Comparison of ENCODE assay signal across 1 cellular context in the genomic region with DNA sequence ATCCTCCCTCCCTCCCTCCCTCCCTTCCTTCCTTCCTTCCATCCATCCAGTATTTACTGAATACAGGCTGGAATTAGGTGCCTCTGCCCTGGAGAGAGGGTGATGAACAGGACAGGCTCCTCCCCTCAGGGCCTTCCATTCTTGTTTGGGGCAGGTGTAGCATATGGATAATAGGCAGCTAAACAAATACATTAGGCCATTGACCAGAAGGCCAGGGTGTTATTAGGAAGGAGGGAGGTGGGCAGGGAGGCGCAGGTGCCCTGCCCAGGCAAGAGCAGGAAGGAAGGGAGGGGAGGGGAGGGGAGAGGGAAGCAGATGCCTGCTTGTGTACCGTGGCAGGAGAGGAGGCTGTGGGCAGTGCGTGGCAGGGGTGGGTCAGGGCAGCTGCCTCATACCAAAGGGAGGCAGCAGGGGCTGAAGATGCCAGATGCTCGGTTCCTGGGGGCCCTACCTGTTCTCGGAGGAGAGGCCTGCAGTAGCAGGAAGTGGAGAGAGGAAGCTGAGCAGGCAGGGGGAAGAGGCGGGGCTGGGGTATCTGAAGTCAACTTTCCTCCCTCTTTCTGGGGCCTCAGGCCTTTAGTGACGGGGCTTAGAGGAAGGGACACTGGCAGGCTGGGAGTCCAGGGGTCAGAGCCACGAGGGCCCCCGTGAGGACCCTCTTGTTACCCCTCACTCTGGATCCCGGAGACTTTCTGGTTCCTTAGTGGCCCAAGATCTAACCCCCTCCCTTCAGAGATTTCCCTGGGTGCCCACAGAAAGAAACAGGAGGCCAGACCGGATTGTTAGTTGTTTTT.
A peak's percentile ranks its signal among the peaks of the same experiment; 100 is the strongest.
TF ChIP-seq lines count a peak whose summit lies in the region.

A gene with protein sequence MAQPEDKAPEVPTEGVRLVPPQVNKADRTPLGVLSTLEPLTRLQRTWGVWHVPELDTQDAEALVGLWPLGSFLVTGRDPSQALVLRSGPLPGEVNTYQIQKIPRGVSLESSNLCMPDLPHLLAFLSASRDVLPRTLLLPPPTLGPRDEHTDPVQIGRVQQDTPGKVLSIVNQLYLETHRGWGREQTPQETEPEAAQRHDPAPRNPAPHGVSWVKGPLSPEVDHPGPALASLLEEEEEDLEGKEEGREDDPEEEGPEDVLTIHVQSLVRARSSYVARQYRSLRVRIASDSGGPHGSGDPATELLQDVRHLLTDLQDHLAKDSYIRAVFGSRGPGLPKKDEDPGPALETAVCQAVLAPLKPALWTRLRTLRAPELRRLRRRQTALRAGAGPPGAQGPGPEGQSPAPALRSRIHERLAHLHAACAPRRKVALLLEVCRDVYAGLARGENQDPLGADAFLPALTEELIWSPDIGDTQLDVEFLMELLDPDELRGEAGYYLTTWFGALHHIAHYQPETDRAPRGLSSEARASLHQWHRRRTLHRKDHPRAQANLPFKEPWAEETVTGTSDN (minus strand): TSS at position 495 of the 794 bp plus-strand sequence. CDS start 1,533 bp downstream, outside the sequence.

TF ChIP-seq in GM12878, 131 proteins besides CTCF, POLR2A, EP300 and RAD21 (continued from another document and continues in another):
- TF ChIP-seq, protein P1, sequence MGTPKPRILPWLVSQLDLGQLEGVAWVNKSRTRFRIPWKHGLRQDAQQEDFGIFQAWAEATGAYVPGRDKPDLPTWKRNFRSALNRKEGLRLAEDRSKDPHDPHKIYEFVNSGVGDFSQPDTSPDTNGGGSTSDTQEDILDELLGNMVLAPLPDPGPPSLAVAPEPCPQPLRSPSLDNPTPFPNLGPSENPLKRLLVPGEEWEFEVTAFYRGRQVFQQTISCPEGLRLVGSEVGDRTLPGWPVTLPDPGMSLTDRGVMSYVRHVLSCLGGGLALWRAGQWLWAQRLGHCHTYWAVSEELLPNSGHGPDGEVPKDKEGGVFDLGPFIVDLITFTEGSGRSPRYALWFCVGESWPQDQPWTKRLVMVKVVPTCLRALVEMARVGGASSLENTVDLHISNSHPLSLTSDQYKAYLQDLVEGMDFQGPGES (IDR thresholded peaks at IDR 0.05) = no peak
- TF ChIP-seq ETV6 (conservative IDR thresholded peaks at IDR 0.05 in 1 of 2, IDR thresholded peaks at IDR 0.05 in 1 of 2; ENCODE audit: borderline replicate concordance in 1 of 2, low read depth in 1 of 2) (peak in 1 of 2 experiments; percentile 90; a peak in 2 of 4 replicates), CHD1 (IDR thresholded peaks at IDR 0.05; ENCODE audit: low read depth, low read length) (no peak), ZBED1 (IDR thresholded peaks at IDR 0.05; ENCODE audit: borderline replicate concordance) (no peak), CREB1 (IDR thresholded peaks at IDR 0.05; ENCODE audit: low read depth) (no peak), NBN (IDR thresholded peaks at IDR 0.05) (peak; percentile 75; the same call in 1 of the 2 replicates), CBX3 (IDR thresholded peaks at IDR 0.05; ENCODE audit: borderline replicate concordance, low read depth) (no peak), ZNF274 (IDR thresholded peaks at IDR 0.05; ENCODE audit: insufficient read depth, insufficient read length) (no peak), IRF4 (IDR thresholded peaks at IDR 0.05; ENCODE audit: low read depth, low read length) (no peak), MTA3 (IDR thresholded peaks at IDR 0.05; ENCODE audit: borderline replicate concordance, low read length) (no peak), ZNF24 (IDR thresholded peaks at IDR 0.05) (no peak), CHD4 (IDR thresholded peaks at IDR 0.05) (no peak), HDAC2 (IDR thresholded peaks at IDR 0.05) (no peak), RUNX3 (IDR thresholded peaks at IDR 0.05; ENCODE audit: low read length) (no peak), ZNF384 (IDR thresholded peaks at IDR 0.05; ENCODE audit: borderline replicate concordance, low read depth, low read length) (no peak), GABPA (IDR thresholded peaks at IDR 0.05; ENCODE audit: low read depth) (no peak; the same call in 1 of the 2 replicates), STAT3 (IDR thresholded peaks at IDR 0.05; ENCODE audit: low read depth, low read length) (no peak), TBL1XR1 (IDR thresholded peaks at IDR 0.05; ENCODE audit: low read depth, low read length) (no peak), MEF2B (IDR thresholded peaks at IDR 0.05; ENCODE audit: partially characterized antibody, poor library complexity, severe bottlenecking) (no peak), ZNF217 (IDR thresholded peaks at IDR 0.05) (no peak), BCL11A (IDR thresholded peaks at IDR 0.05; ENCODE audit: low read depth, low read length) (no peak), WRNIP1 (IDR thresholded peaks at IDR 0.05; ENCODE audit: borderline replicate concordance, low read depth, low read length) (no peak), GATAD2B (conservative IDR thresholded peaks at IDR 0.05; ENCODE audit: low read depth) (peak; percentile 31; the same call in 1 of the 2 replicates), ZZZ3 (IDR thresholded peaks at IDR 0.05; ENCODE audit: control insufficient read depth, insufficient read length, low read depth) (no peak), STAT1 (conservative IDR thresholded peaks at IDR 0.05) (no peak), HDGF (IDR thresholded peaks at IDR 0.05) (peak; percentile 98), RELA (IDR thresholded peaks at IDR 0.05; ENCODE audit: borderline replicate concordance, partially characterized antibody) (no peak), SREBF1 (IDR thresholded peaks at IDR 0.05; ENCODE audit: low read length) (no peak), ASH2L (IDR thresholded peaks at IDR 0.05; ENCODE audit: borderline replicate concordance, low read depth) (no peak)
- TF ChIP-seq, protein P2, sequence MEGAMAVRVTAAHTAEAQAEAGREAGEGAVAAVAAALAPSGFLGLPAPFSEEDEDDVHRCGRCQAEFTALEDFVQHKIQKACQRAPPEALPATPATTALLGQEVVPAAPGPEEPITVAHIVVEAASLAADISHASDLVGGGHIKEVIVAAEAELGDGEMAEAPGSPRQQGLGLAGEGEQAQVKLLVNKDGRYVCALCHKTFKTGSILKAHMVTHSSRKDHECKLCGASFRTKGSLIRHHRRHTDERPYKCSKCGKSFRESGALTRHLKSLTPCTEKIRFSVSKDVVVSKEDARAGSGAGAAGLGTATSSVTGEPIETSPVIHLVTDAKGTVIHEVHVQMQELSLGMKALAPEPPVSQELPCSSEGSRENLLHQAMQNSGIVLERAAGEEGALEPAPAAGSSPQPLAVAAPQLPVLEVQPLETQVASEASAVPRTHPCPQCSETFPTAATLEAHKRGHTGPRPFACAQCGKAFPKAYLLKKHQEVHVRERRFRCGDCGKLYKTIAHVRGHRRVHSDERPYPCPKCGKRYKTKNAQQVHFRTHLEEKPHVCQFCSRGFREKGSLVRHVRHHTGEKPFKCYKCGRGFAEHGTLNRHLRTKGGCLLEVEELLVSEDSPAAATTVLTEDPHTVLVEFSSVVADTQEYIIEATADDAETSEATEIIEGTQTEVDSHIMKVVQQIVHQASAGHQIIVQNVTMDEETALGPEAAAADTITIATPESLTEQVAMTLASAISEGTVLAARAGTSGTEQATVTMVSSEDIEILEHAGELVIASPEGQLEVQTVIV (IDR thresholded peaks at IDR 0.05; ENCODE audit: borderline replicate concordance, partially characterized antibody) = no peak
- TF ChIP-seq, protein P3, sequence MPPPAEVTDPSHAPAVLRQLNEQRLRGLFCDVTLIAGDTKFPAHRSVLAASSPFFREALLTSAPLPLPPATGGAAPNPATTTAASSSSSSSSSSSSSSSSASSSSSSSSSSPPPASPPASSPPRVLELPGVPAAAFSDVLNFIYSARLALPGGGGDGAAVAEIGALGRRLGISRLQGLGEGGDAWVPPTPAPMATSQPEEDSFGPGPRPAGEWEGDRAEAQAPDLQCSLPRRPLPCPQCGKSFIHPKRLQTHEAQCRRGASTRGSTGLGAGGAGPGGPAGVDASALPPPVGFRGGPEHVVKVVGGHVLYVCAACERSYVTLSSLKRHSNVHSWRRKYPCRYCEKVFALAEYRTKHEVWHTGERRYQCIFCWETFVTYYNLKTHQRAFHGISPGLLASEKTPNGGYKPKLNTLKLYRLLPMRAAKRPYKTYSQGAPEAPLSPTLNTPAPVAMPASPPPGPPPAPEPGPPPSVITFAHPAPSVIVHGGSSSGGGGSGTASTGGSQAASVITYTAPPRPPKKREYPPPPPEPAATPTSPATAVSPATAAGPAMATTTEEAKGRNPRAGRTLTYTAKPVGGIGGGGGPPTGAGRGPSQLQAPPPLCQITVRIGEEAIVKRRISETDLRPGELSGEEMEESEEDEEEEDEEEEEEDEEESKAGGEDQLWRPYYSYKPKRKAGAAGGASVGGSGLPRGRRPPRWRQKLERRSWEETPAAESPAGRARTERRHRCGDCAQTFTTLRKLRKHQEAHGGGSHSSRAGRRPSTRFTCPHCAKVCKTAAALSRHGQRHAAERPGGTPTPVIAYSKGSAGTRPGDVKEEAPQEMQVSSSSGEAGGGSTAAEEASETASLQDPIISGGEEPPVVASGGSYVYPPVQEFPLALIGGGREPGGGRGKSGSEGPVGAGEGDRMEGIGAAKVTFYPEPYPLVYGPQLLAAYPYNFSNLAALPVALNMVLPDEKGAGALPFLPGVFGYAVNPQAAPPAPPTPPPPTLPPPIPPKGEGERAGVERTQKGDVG (CRISPR knock-in tag; IDR thresholded peaks at IDR 0.05) = no peak
- TF ChIP-seq, protein P4, sequence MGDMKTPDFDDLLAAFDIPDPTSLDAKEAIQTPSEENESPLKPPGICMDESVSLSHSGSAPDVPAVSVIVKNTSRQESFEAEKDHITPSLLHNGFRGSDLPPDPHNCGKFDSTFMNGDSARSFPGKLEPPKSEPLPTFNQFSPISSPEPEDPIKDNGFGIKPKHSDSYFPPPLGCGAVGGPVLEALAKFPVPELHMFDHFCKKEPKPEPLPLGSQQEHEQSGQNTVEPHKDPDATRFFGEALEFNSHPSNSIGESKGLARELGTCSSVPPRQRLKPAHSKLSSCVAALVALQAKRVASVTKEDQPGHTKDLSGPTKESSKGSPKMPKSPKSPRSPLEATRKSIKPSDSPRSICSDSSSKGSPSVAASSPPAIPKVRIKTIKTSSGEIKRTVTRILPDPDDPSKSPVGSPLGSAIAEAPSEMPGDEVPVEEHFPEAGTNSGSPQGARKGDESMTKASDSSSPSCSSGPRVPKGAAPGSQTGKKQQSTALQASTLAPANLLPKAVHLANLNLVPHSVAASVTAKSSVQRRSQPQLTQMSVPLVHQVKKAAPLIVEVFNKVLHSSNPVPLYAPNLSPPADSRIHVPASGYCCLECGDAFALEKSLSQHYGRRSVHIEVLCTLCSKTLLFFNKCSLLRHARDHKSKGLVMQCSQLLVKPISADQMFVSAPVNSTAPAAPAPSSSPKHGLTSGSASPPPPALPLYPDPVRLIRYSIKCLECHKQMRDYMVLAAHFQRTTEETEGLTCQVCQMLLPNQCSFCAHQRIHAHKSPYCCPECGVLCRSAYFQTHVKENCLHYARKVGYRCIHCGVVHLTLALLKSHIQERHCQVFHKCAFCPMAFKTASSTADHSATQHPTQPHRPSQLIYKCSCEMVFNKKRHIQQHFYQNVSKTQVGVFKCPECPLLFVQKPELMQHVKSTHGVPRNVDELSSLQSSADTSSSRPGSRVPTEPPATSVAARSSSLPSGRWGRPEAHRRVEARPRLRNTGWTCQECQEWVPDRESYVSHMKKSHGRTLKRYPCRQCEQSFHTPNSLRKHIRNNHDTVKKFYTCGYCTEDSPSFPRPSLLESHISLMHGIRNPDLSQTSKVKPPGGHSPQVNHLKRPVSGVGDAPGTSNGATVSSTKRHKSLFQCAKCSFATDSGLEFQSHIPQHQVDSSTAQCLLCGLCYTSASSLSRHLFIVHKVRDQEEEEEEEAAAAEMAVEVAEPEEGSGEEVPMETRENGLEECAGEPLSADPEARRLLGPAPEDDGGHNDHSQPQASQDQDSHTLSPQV (IDR thresholded peaks at IDR 0.05) = no peak
- TF ChIP-seq, protein P5, sequence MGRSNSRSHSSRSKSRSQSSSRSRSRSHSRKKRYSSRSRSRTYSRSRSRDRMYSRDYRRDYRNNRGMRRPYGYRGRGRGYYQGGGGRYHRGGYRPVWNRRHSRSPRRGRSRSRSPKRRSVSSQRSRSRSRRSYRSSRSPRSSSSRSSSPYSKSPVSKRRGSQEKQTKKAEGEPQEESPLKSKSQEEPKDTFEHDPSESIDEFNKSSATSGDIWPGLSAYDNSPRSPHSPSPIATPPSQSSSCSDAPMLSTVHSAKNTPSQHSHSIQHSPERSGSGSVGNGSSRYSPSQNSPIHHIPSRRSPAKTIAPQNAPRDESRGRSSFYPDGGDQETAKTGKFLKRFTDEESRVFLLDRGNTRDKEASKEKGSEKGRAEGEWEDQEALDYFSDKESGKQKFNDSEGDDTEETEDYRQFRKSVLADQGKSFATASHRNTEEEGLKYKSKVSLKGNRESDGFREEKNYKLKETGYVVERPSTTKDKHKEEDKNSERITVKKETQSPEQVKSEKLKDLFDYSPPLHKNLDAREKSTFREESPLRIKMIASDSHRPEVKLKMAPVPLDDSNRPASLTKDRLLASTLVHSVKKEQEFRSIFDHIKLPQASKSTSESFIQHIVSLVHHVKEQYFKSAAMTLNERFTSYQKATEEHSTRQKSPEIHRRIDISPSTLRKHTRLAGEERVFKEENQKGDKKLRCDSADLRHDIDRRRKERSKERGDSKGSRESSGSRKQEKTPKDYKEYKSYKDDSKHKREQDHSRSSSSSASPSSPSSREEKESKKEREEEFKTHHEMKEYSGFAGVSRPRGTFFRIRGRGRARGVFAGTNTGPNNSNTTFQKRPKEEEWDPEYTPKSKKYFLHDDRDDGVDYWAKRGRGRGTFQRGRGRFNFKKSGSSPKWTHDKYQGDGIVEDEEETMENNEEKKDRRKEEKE (IDR thresholded peaks at IDR 0.05) = no peak
- TF ChIP-seq, protein P6, sequence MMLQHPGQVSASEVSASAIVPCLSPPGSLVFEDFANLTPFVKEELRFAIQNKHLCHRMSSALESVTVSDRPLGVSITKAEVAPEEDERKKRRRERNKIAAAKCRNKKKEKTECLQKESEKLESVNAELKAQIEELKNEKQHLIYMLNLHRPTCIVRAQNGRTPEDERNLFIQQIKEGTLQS (IDR thresholded peaks at IDR 0.05; ENCODE audit: borderline replicate concordance, extremely low read depth, low read depth, low read length) = no peak
- TF ChIP-seq, protein P7, sequence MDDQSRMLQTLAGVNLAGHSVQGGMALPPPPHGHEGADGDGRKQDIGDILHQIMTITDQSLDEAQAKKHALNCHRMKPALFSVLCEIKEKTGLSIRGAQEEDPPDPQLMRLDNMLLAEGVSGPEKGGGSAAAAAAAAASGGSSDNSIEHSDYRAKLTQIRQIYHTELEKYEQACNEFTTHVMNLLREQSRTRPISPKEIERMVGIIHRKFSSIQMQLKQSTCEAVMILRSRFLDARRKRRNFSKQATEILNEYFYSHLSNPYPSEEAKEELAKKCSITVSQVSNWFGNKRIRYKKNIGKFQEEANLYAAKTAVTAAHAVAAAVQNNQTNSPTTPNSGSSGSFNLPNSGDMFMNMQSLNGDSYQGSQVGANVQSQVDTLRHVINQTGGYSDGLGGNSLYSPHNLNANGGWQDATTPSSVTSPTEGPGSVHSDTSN (IDR thresholded peaks at IDR 0.05; ENCODE audit: insufficient replicate concordance, low read depth, low read length) = no peak
- TF ChIP-seq, protein P8, sequence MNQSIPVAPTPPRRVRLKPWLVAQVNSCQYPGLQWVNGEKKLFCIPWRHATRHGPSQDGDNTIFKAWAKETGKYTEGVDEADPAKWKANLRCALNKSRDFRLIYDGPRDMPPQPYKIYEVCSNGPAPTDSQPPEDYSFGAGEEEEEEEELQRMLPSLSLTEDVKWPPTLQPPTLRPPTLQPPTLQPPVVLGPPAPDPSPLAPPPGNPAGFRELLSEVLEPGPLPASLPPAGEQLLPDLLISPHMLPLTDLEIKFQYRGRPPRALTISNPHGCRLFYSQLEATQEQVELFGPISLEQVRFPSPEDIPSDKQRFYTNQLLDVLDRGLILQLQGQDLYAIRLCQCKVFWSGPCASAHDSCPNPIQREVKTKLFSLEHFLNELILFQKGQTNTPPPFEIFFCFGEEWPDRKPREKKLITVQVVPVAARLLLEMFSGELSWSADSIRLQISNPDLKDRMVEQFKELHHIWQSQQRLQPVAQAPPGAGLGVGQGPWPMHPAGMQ (IDR thresholded peaks at IDR 0.05; ENCODE audit: borderline replicate concordance) = no peak
